In the genomic region with DNA sequence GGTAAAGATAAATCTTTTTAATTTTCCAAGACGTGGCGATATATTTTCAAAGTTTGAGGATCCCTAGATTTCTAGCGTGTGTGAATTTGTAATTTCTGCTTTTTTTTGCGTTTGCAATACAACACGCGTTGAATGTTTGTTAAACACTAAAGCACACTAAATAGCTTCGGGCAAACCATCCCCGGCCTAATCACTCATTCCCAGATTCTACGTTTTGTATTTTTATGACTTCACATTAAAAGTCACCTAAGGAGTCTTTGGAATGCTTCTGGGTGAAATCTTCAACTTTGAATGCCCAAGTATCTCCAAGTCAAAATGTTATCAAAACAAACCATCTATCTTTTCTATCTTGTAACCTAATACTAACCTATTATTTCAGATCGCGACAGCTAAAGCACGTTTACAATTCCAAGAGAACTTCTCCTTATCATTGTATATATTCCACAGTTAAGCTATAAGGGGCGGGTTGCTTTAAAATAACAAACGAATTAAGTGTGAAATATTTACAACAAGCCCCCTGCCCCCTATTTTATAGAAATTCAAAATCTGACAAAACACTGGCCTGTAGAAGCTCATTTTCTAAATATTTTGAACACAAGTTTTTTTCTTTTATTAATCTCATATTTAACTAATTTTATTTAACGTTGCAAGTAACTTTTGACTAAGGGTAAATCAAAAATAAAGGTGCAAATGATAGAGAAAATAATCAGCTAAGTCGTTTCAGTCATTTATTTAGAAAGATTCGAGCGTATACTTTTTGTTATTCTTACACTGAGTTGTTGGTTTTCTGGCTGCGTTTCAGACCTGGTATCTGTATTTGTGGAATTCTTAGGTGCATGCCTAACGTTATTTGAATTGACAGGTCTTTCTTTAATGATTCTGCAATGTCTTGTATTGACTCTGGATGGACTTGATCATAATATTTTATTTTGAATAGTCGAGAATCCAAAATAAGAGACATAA, we compare ENCODE assay signal across 1 cellular context.
TF ChIP-seq lines count a peak whose summit lies in the region.

No MANE protein-coding gene starts in this region.

TF ChIP-seq in IMR-90, 13 proteins besides CTCF, POLR2A, EP300 and RAD21 (continued from another document):
- TF ChIP-seq MAZ (IDR thresholded peaks at IDR 0.05; ENCODE audit: borderline replicate concordance, low read depth, low read length), result no peak
